ENCODE assay signal across 11 cellular contexts in the genomic region with DNA sequence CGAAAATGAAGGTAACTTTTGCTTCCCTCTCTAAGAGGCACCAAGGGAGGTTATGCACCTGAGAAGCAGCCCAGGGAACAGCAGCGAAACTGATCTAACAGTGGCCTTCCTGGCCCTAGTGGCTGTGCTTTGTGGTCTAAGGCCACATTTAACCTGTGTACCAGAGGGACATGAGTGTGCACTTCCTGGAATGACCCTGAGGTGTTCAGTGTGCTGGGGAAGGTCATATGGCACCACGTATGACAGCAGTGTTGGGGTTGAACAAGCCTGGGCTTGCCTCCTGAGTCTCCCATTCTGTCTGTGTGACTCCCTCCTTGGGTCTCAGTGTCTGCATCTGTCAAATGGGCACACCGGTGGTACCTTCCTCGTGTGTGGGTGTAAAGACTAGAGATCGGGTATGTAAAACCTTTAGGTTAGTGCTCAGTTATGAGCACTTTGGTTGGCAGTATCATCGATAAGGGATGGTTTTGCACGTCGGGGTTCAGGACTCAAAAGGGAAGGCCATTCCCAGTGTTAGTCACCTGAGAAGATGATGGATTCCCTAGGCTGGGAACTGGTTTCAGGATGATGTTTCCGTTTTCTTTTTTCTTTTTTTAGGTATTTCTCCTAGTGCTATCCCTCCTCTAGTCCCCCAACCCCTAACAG. TPM values are rescaled to one million over a fixed set of nuclear protein-coding genes. Genes with fewer than 3 reads are reported as not detected.
A peak's percentile ranks its signal among the peaks of the same experiment; 100 is the strongest.
DNase-seq lines count a peak whose midpoint lies in the region; ATAC-seq and TF ChIP-seq lines count a peak whose summit lies in the region.
"Had no signal": no experiment of that assay in that cellular context is flagged by ENCODE, and none has a peak within 500 bp of the region (broad histone marks: within the 10 kb centered on the region; RNA-seq: fewer than 3 reads in every experiment).

No MANE protein-coding gene starts in this region.

- H3K9me3 ChIP-seq in mucosa of descending colon: no peaks in the 10 kb centered on the region

- H3K4me1 ChIP-seq in mucosa of descending colon (ENCODE audit: low read depth): no peaks in the 10 kb centered on the region
- H3K4me1 ChIP-seq: tibial nerve had no signal

- intact Hi-C loops in mucosa of descending colon (cut with DNase I, micrococcal nuclease): no loop called here

- no peaks in the 10 kb centered on the region for H3K36me3 ChIP-seq in mucosa of descending colon (ENCODE audit: low read depth)
- H3K36me3 ChIP-seq: tibial nerve had no signal

- peak; percentile 42 for TF ChIP-seq POLR2A in GM18526 (IDR thresholded peaks at IDR 0.05; ENCODE audit: extremely low read depth, insufficient read length)

- peak; percentile 31 for ATAC-seq in GM21528 (IDR thresholded peaks at IDR 0.05; ENCODE audit: low FRiP score, unreplicated experiment)
- peak; percentile 27 for ATAC-seq in HG03457 (IDR thresholded peaks at IDR 0.05; ENCODE audit: unreplicated experiment)
- ATAC-seq in mucosa of descending colon: peak; percentile 42

- no peak for TF ChIP-seq CTCF in mucosa of descending colon (IDR thresholded peaks at IDR 0.05)
- TF ChIP-seq CTCF in GM10266 (IDR thresholded peaks at IDR 0.05; ENCODE audit: control insufficient read depth, insufficient read depth, low read depth, missing control alignments): no peak

- DNase-seq in mucosa of descending colon (no peak), GM10266 (ENCODE audit: extremely low spot score) (no peak), hepatic stellate cell (ENCODE audit: low spot score) (no peak)
- DNase-seq in activated CD4-positive, CD25-positive, alpha-beta regulatory T cell (lab: John Stamatoyannopoulos, UW): no peak
- DNase-seq in activated effector memory CD4-positive, alpha-beta T cell treated with Interleukin-2 at 50 U/mL for 16 hours: no peak
- DNase-seq: NCI-H526, T-helper 9 cell had no signal

- no peak overlapping the region for H3K4me3 ChIP-seq in mucosa of descending colon
- H3K4me3 ChIP-seq: tibial nerve had no signal

RNA-seq across cellular contexts. Expression of a gene that starts 31.9 kb away (rescaled TPM):
- 10 to 100 TPM; 14.7 to 19.5 (median 15.0) TPM for total RNA-seq in mucosa of descending colon
